ENCODE assay signal across 28 cellular contexts in the genomic region with DNA sequence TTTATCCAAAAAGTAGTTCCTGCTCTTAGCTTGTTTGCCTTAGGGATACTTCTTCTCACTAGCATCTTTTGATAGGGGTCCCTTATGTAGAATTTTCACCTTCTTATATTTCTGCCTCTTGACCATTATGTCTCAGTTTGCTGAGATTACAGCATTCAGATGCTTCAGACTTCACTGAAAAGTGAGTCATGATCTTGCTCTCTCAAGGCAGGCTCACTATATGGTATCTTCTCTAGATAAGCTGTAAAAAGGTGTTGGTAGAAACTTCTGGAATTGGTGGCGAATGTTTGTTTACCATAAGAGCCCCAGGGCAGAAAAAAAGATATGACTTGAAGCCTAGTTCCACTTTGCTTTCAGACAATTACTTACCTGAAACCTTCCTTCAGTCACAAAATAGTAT. TPM values are rescaled to one million over a fixed set of nuclear protein-coding genes. Genes with fewer than 3 reads are reported as not detected.
"Had no signal": no experiment of that assay in that cellular context is flagged by ENCODE, and none has a peak within 500 bp of the region (broad histone marks: within the 10 kb centered on the region; RNA-seq: fewer than 3 reads in every experiment).

No MANE protein-coding gene starts in this region.

- H3K9me3 Mint-ChIP-seq: activated naive CD8-positive, alpha-beta T cell treated with anti-CD3 and anti-CD28 coated beads, Interleukin-2, amount 50 U/mL, for 24 hours; activated T-helper 1 cell treated with anti-CD3 and anti-CD28 coated beads, Interleukin-12 subunit alpha, Interleukin-12 subunit beta, Interleukin-2, Interleukin-4 antibody, amounts not matched to agents 30 ng/mL and 10 ng/mL and 1 ng/mL, durations not matched to agents 14 hours and 24 hours and 36 hours; central memory CD8-positive, alpha-beta T cell; effector memory CD8-positive, alpha-beta T cell; natural killer cell treated with Interleukin-12 subunit alpha and Interleukin-12 subunit beta and Interleukin-15 and Interleukin-18, amount 100 ng/mL, for 72 hours; stimulated activated naive CD8-positive, alpha-beta T cell treated with anti-CD3 and anti-CD28 coated beads, Interleukin-15, amount 100 ng/mL, for 72 hours had no signal

- FAIRE-seq: endothelial cell of umbilical vein, pancreas had no signal

- ATAC-seq: activated naive CD8-positive, alpha-beta T cell treated with anti-CD3 and anti-CD28 coated beads, Interleukin-2, amount 50 U/mL, for 24 hours; effector memory CD8-positive, alpha-beta T cell; esophagus mucosa; gastrocnemius medialis; left cardiac atrium; natural killer cell treated with Interleukin-12 subunit alpha and Interleukin-12 subunit beta and Interleukin-15 and Interleukin-18, amount 100 ng/mL, for 72 hours; right cardiac atrium; stimulated activated naive CD8-positive, alpha-beta T cell treated with anti-CD3 and anti-CD28 coated beads, Interleukin-15, amount 100 ng/mL, for 72 hours had no signal

- H3K4me3 Mint-ChIP-seq: activated naive CD8-positive, alpha-beta T cell treated with anti-CD3 and anti-CD28 coated beads, Interleukin-2, amount 50 U/mL, for 24 hours; activated T-helper 1 cell treated with anti-CD3 and anti-CD28 coated beads, Interleukin-12 subunit alpha, Interleukin-12 subunit beta, Interleukin-2, Interleukin-4 antibody, amounts not matched to agents 30 ng/mL and 10 ng/mL and 1 ng/mL, durations not matched to agents 14 hours and 24 hours and 36 hours; central memory CD8-positive, alpha-beta T cell; effector memory CD8-positive, alpha-beta T cell; natural killer cell treated with Interleukin-12 subunit alpha and Interleukin-12 subunit beta and Interleukin-15 and Interleukin-18, amount 100 ng/mL, for 72 hours; stimulated activated naive CD8-positive, alpha-beta T cell treated with anti-CD3 and anti-CD28 coated beads, Interleukin-15, amount 100 ng/mL, for 72 hours had no signal

- H3K27me3 Mint-ChIP-seq: activated naive CD8-positive, alpha-beta T cell treated with anti-CD3 and anti-CD28 coated beads, Interleukin-2, amount 50 U/mL, for 24 hours; central memory CD8-positive, alpha-beta T cell; effector memory CD8-positive, alpha-beta T cell; natural killer cell treated with Interleukin-12 subunit alpha and Interleukin-12 subunit beta and Interleukin-15 and Interleukin-18, amount 100 ng/mL, for 72 hours; stimulated activated naive CD8-positive, alpha-beta T cell treated with anti-CD3 and anti-CD28 coated beads, Interleukin-15, amount 100 ng/mL, for 72 hours had no signal

- H3K4me3 ChIP-seq: ascending aorta, colonic mucosa, dorsolateral prefrontal cortex, gastrocnemius medialis, pancreas, transverse colon, vagina had no signal

- DNase-seq: activated CD4-positive, alpha-beta T cell treated with anti-CD3 and anti-CD28 coated beads, Interleukin-2, amount 50 U/mL, for 48 hours; activated CD8-positive, alpha-beta memory T cell treated with anti-CD3 and anti-CD28 coated beads, Interleukin-2, amount 50 U/mL, for 48 hours; activated gamma-delta T cell; activated naive CD4-positive, alpha-beta T cell treated with anti-CD3 and anti-CD28 coated beads, Interleukin-2, amount 50 U/mL, for 16 hours; activated naive CD8-positive, alpha-beta T cell treated with anti-CD3 and anti-CD28 coated beads, Interleukin-2, amount 50 U/mL, for 24 hours; colonic mucosa; effector memory CD8-positive, alpha-beta T cell; gastrocnemius medialis; head of caudate nucleus; islet precursor cell; left cardiac atrium; pancreas; right cardiac atrium; stimulated activated CD4-positive, alpha-beta T cell treated with anti-CD3 and anti-CD28 coated beads, Interleukin-12 subunit alpha, Interleukin-12 subunit beta, amount 100 ng/mL, for 4 hours; stimulated activated CD4-positive, alpha-beta T cell treated with anti-CD3 and anti-CD28 coated beads, Interleukin-4, amount 100 ng/mL, for 4 hours; stimulated activated naive CD8-positive, alpha-beta T cell treated with anti-CD3 and anti-CD28 coated beads, Interleukin-15, amount 100 ng/mL, for 72 hours; transverse colon; WERI-Rb-1 had no signal

- H3K27ac Mint-ChIP-seq: activated naive CD8-positive, alpha-beta T cell treated with anti-CD3 and anti-CD28 coated beads, Interleukin-2, amount 50 U/mL, for 24 hours; natural killer cell treated with Interleukin-12 subunit alpha and Interleukin-12 subunit beta and Interleukin-15 and Interleukin-18, amount 100 ng/mL, for 72 hours had no signal

RNA-seq across cellular contexts. Expression of gene RSPH9, which starts 35.4 kb away (rescaled TPM):
- total RNA-seq: activated CD8-positive, alpha-beta memory T cell treated with anti-CD3 and anti-CD28 coated beads for 36 hours; activated T-helper 1 cell treated with anti-CD3 and anti-CD28 coated beads, Interleukin-12 subunit alpha, Interleukin-12 subunit beta, Interleukin-2, Interleukin-4 antibody, amounts not matched to agents 30 ng/mL and 10 ng/mL and 1 ng/mL, durations not matched to agents 14 hours and 24 hours and 36 hours; ascending aorta; colonic mucosa; esophagus mucosa; natural killer cell treated with Interleukin-12 subunit alpha and Interleukin-12 subunit beta and Interleukin-15 and Interleukin-18, amount 100 ng/mL, for 72 hours; T-helper 2 cell treated with Interferon-gamma antibody and Interleukin-4, amounts not matched to agents 100 ng/mL and 5 ng/mL, for 36 hours; transverse colon had no signal
